12 cellular contexts compared by ENCODE assay signal in the genomic region with DNA sequence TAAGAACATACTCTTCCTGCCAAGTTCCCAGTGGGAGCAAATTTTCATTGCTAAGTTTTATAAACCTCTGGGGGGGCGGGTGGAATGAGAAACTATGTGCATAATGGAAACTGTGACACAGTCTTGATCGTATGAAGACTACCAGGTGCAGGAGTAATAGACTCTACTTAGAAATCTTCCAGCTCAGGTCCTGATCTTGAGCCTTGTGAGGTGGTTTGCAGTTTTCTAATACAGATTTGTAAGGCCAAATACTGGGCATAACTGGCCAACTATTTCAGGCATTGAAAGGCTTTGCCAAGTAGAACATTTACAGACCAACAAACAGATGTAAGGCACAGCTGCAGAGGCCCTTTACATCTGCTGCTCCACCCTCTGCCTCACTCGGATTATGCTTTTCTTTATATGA.
A peak's percentile ranks its signal among the peaks of the same experiment; 100 is the strongest.
DNase-seq lines count a peak whose midpoint lies in the region; ATAC-seq and TF ChIP-seq lines count a peak whose summit lies in the region.
"Had no signal": no experiment of that assay in that cellular context is flagged by ENCODE, and none has a peak within 500 bp of the region (broad histone marks: within the 10 kb centered on the region; RNA-seq: fewer than 3 reads in every experiment).

No MANE protein-coding gene starts in this region.

- no peaks in the 10 kb centered on the region for H3K9me3 Mint-ChIP-seq in activated CD4-positive, alpha-beta memory T cell treated with anti-CD3 and anti-CD28 coated beads, Interleukin-2, amount 10 ng/mL, durations not matched to agents 7 days and 5 days

- CTCF ChIA-PET in activated CD4-positive, alpha-beta memory T cell treated with anti-CD3 and anti-CD28 coated beads, Interleukin-2, amount 10 ng/mL, durations not matched to agents 7 days and 5 days (lab: Charles Lee) = no interaction called here

- H3K27me3 ChIP-seq in right atrium auricular region = no peaks in the 10 kb centered on the region
- H3K27me3 ChIP-seq in heart right ventricle = no peaks in the 10 kb centered on the region
- H3K27me3 ChIP-seq: upper lobe of left lung had no signal

- H3K36me3 Mint-ChIP-seq in activated CD4-positive, alpha-beta memory T cell treated with anti-CD3 and anti-CD28 coated beads, Interleukin-2, amount 10 ng/mL, durations not matched to agents 7 days and 5 days (ENCODE audit: low read depth) = no peaks in the 10 kb centered on the region

- POLR2A ChIA-PET in activated CD4-positive, alpha-beta memory T cell treated with anti-CD3 and anti-CD28 coated beads, Interleukin-2, amount 10 ng/mL, durations not matched to agents 7 days and 5 days (lab: Charles Lee) = no interaction called here

- peaks cover 0 to 33% of the 10 kb centered on the region in 2 donors for H3K4me1 ChIP-seq in right atrium auricular region
- H3K4me1 ChIP-seq in heart right ventricle = peaks cover 0 to 39% (median 24%) of the 10 kb centered on the region in 9 donors

- peak overlapping the region in 1 of 2 donors; percentile 66 for H3K27ac ChIP-seq in right atrium auricular region
- H3K27ac ChIP-seq in heart right ventricle = peak overlapping the region in 9 of 10 donors; percentile 9 to 81 (median 72)
- H3K27ac ChIP-seq: RWPE1 had no signal

- intact Hi-C loops in Right ventricle myocardium superior (cut with DNase I) = no loop called here
- intact Hi-C loops in heart right ventricle (cut with DNase I) = no loop called here

- peaks cover 11% of the 10 kb centered on the region for H3K36me3 ChIP-seq in right atrium auricular region
- peaks cover 0 to 54% (median 13%) of the 10 kb centered on the region in 9 donors for H3K36me3 ChIP-seq in heart right ventricle

- ATAC-seq in Right ventricle myocardium superior (ENCODE audit: poor library complexity) (peak; percentile 68), HG03469 (IDR thresholded peaks at IDR 0.05; ENCODE audit: unreplicated experiment) (peak; percentile 27), heart right ventricle (peak in 7 of 8 donors; percentile 48 to 90 (median 81))

- TF ChIP-seq CTCF in right atrium auricular region (IDR thresholded peaks at IDR 0.05) (no peak), heart right ventricle (IDR thresholded peaks at IDR 0.05) (no peak)

- WGBS in heart right ventricle, 2 donors = 61 to 65% methylated on average over 3 of the region's 3 CpGs

- DNase-seq in Right ventricle myocardium superior (no peak), right atrium auricular region (ENCODE audit: low spot score) (no peak), heart right ventricle (peak in 1 of 2 donors; percentile 69), SKM-1 treated with dmso at 0.1 percent for 144 hours (lab: John Stamatoyannopoulos, UW; ENCODE audit: unreplicated experiment) (no peak), NOMO-1 (lab: John Stamatoyannopoulos, UW; ENCODE audit: unreplicated experiment in 2 of 2) (no peak), Ammon's horn (ENCODE audit: low spot score) (no peak)
- DNase-seq in activated CD4-positive, alpha-beta memory T cell treated with anti-CD3 and anti-CD28 coated beads, Interleukin-2, amount 10 ng/mL, durations not matched to agents 7 days and 5 days = no peak
- DNase-seq: anterior cingulate cortex, upper lobe of left lung had no signal

- H3K27me3 Mint-ChIP-seq in activated CD4-positive, alpha-beta memory T cell treated with anti-CD3 and anti-CD28 coated beads, Interleukin-2, amount 10 ng/mL, durations not matched to agents 7 days and 5 days = peaks cover 5% of the 10 kb centered on the region

- no peak overlapping the region for H3K27ac Mint-ChIP-seq in activated CD4-positive, alpha-beta memory T cell treated with anti-CD3 and anti-CD28 coated beads, Interleukin-2, amount 10 ng/mL, durations not matched to agents 7 days and 5 days

- H3K4me3 Mint-ChIP-seq in activated CD4-positive, alpha-beta memory T cell treated with anti-CD3 and anti-CD28 coated beads, Interleukin-2, amount 10 ng/mL, durations not matched to agents 7 days and 5 days = no peak overlapping the region
- H3K4me3 Mint-ChIP-seq: neural crest cell had no signal

- H3K9me3 ChIP-seq in right atrium auricular region (no peaks in the 10 kb centered on the region), heart right ventricle (peaks cover 0 to 7% (median 0%) of the 10 kb centered on the region in 11 donors)
- H3K9me3 ChIP-seq: upper lobe of left lung had no signal

- no peaks in the 10 kb centered on the region for H3K4me1 Mint-ChIP-seq in activated CD4-positive, alpha-beta memory T cell treated with anti-CD3 and anti-CD28 coated beads, Interleukin-2, amount 10 ng/mL, durations not matched to agents 7 days and 5 days

- no peak overlapping the region for H3K4me3 ChIP-seq in right atrium auricular region
- H3K4me3 ChIP-seq in heart right ventricle = no peak overlapping the region
- H3K4me3 ChIP-seq: upper lobe of left lung had no signal

Comparison
In these comparisons a context has a peak if more than half of its experiments do, and no peak if none do; other contexts are left out.
1. ATAC-seq: peak in every context shown above with its lines; median percentile 81 in heart right ventricle; 68 in Right ventricle myocardium superior; 27 in HG03469.